Comparison of ENCODE assay signal across 20 cellular contexts in genomic region chr2:45450633-45451032, GRCh38.
"Had no signal": no experiment of that assay in that cellular context is flagged by ENCODE, and none has a peak within 500 bp of the region (broad histone marks: within the 10 kb centered on the region; RNA-seq: fewer than 3 reads in every experiment).

No MANE protein-coding gene starts in this region.

- H3K4me1 Mint-ChIP-seq: activated naive CD8-positive, alpha-beta T cell treated with anti-CD3 and anti-CD28 coated beads, Interleukin-2, amount 50 U/mL, for 24 hours; natural killer cell had no signal

- H3K36me3 ChIP-seq: gastrocnemius medialis, heart right ventricle, prostate gland, right lobe of liver, thyroid gland, uterus had no signal

- H3K27me3 ChIP-seq: gastrocnemius medialis, heart right ventricle, right lobe of liver, thyroid gland, uterus had no signal

- H3K9me3 Mint-ChIP-seq: activated naive CD8-positive, alpha-beta T cell treated with anti-CD3 and anti-CD28 coated beads, Interleukin-2, amount 50 U/mL, for 24 hours; natural killer cell; stimulated activated effector memory CD8-positive, alpha-beta T cell treated with anti-CD3 and anti-CD28 coated beads, Interleukin-12 subunit alpha, Interleukin-12 subunit beta, amount 100 ng/mL, for 72 hours had no signal

- H3K4me1 ChIP-seq: gastrocnemius medialis, prostate gland, right lobe of liver, thyroid gland had no signal

- H3K36me3 Mint-ChIP-seq: natural killer cell; stimulated activated effector memory CD8-positive, alpha-beta T cell treated with anti-CD3 and anti-CD28 coated beads, Interleukin-12 subunit alpha, Interleukin-12 subunit beta, amount 100 ng/mL, for 72 hours had no signal

- DNase-seq: activated CD8-positive, alpha-beta memory T cell treated with anti-CD3 and anti-CD28 coated beads, Interleukin-2, amount 50 U/mL, for 48 hours; activated CD8-positive, alpha-beta T cell treated with anti-CD3 and anti-CD28 coated beads, Interleukin-2, amount 10 ng/mL, durations not matched to agents 7 days and 5 days; activated naive CD4-positive, alpha-beta T cell treated with Interleukin-2 at 50 U/mL for 16 hours; activated naive CD8-positive, alpha-beta T cell treated with anti-CD3 and anti-CD28 coated beads, Interleukin-2, amount 50 U/mL, for 24 hours; caudate nucleus; effector CD4-positive, alpha-beta T cell; gastrocnemius medialis; heart right ventricle; islet precursor cell; mammary epithelial cell; mucosa of descending colon; natural killer cell; nucleus accumbens; right lobe of liver; thyroid gland; uterus had no signal

- H3K9me3 ChIP-seq: gastrocnemius medialis, heart right ventricle, mucosa of descending colon, prostate gland, right lobe of liver, thyroid gland, uterus had no signal

- H3K27ac Mint-ChIP-seq: activated CD8-positive, alpha-beta T cell treated with anti-CD3 and anti-CD28 coated beads, Interleukin-2, amount 10 ng/mL, durations not matched to agents 7 days and 5 days; activated naive CD8-positive, alpha-beta T cell treated with anti-CD3 and anti-CD28 coated beads, Interleukin-2, amount 50 U/mL, for 24 hours; natural killer cell; stimulated activated effector memory CD8-positive, alpha-beta T cell treated with anti-CD3 and anti-CD28 coated beads, Interleukin-12 subunit alpha, Interleukin-12 subunit beta, amount 100 ng/mL, for 72 hours had no signal

- H3K4me3 Mint-ChIP-seq: activated CD8-positive, alpha-beta T cell treated with anti-CD3 and anti-CD28 coated beads, Interleukin-2, amount 10 ng/mL, durations not matched to agents 7 days and 5 days; activated naive CD8-positive, alpha-beta T cell treated with anti-CD3 and anti-CD28 coated beads, Interleukin-2, amount 50 U/mL, for 24 hours; natural killer cell; stimulated activated effector memory CD8-positive, alpha-beta T cell treated with anti-CD3 and anti-CD28 coated beads, Interleukin-12 subunit alpha, Interleukin-12 subunit beta, amount 100 ng/mL, for 72 hours had no signal

- H3K27ac ChIP-seq: coronary artery, gastrocnemius medialis, heart right ventricle, prostate gland, right lobe of liver, thyroid gland, uterus, VCaP had no signal

- H3K4me3 ChIP-seq: coronary artery, gastrocnemius medialis, heart right ventricle, mucosa of descending colon, prostate gland, right lobe of liver, thyroid gland, uterus had no signal

- H3K27me3 Mint-ChIP-seq: activated naive CD8-positive, alpha-beta T cell treated with anti-CD3 and anti-CD28 coated beads, Interleukin-2, amount 50 U/mL, for 24 hours had no signal
